Comparison of ENCODE assay signal across 9 cellular contexts in the genomic region with DNA sequence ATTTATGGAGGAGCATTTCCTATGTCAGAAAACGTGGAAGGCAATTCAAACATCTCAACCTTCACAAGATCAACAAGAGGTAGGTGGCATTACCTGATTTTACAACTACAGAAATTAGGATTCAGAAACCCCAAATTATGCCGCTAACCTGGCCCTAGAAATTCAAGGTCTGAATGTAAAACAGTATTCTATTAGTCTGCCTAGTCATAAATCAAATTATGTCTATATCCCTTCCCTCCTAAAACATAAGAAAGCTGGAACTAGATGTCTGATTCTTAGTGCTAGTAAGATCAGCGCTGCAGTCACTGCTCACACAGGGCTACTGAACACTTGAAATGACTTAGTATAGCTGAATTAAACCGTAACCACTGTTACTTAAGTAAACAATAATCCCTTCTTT. TPM values are rescaled to one million over a fixed set of nuclear protein-coding genes. Genes with fewer than 3 reads are reported as not detected.
DNase-seq lines count a peak whose midpoint lies in the region; ATAC-seq, FAIRE-seq and TF ChIP-seq lines count a peak whose summit lies in the region.
"Had no signal": no experiment of that assay in that cellular context is flagged by ENCODE, and none has a peak within 500 bp of the region (broad histone marks: within the 10 kb centered on the region; RNA-seq: fewer than 3 reads in every experiment).

No MANE protein-coding gene starts in this region.

- H3K27ac Mint-ChIP-seq in IgD-negative memory B cell, result peak overlapping the region; percentile 96 to 98 (median 97)
- peak overlapping the region; percentile 96 for H3K27ac Mint-ChIP-seq in central memory CD8-positive, alpha-beta T cell (ENCODE audit: low read depth)

- no peaks in the 10 kb centered on the region for H3K27me3 ChIP-seq in muscle layer of colon (ENCODE audit: control insufficient read depth in 1 of 2, insufficient read depth in 2 of 2, low read length in 2 of 2)

- H3K4me3 Mint-ChIP-seq in IgD-negative memory B cell, result peak overlapping the region; percentile 98 to 99 (median 98)
- peak overlapping the region; percentile 99 for H3K4me3 Mint-ChIP-seq in central memory CD8-positive, alpha-beta T cell

- peaks cover 33 to 35% (median 35%) of the 10 kb centered on the region in 3 donors for H3K4me1 Mint-ChIP-seq in IgD-negative memory B cell
- H3K4me1 Mint-ChIP-seq in central memory CD8-positive, alpha-beta T cell, result peaks cover 47% of the 10 kb centered on the region

- H3K36me3 Mint-ChIP-seq in IgD-negative memory B cell, result peaks cover 6% of the 10 kb centered on the region
- peaks cover 36% of the 10 kb centered on the region for H3K36me3 Mint-ChIP-seq in central memory CD8-positive, alpha-beta T cell (ENCODE audit: insufficient read depth)

- no peak for DNase-seq in AG09309 (ENCODE audit: low read depth)
- DNase-seq in central memory CD8-positive, alpha-beta T cell (ENCODE audit: low spot score in 2 of 2), result no peak
- no peak for DNase-seq in ecto neural progenitor cell (ENCODE audit: low spot score)
- DNase-seq in D721Med (ENCODE audit: insufficient read length, low spot score), result no peak
- no peak for DNase-seq in UCSD-AML1 (lab: John Stamatoyannopoulos, UW; ENCODE audit: unreplicated experiment)
- DNase-seq: activated CD4-positive, alpha-beta T cell treated with anti-CD3 and anti-CD28 coated beads, Interleukin-2, amount 50 U/mL, for 4 hours had no signal

- no peaks in the 10 kb centered on the region for H3K9me3 ChIP-seq in muscle layer of colon (ENCODE audit: low read length)

- H3K27ac ChIP-seq in muscle layer of colon (ENCODE audit: low read depth, low read length), result no peak overlapping the region

- ATAC-seq in central memory CD8-positive, alpha-beta T cell (replicated peaks; ENCODE audit: extremely low read depth, poor library complexity, severe bottlenecking), result no peak
- ATAC-seq in HG03457 (IDR thresholded peaks at IDR 0.05; ENCODE audit: unreplicated experiment), result no peak

- H3K36me3 ChIP-seq in muscle layer of colon (ENCODE audit: insufficient read depth, low read length), result no peaks in the 10 kb centered on the region

- no peak for FAIRE-seq in D721Med (lab: Jason Lieb, UNC)

- TF ChIP-seq CTCF in AG09309 (IDR thresholded peaks at IDR 0.05; ENCODE audit: control insufficient read depth, insufficient read depth, low read depth, low read length, missing control alignments) (no peak), D721Med (IDR thresholded peaks at IDR 0.05; ENCODE audit: insufficient read depth, missing control alignments) (no peak)

- H3K27me3 Mint-ChIP-seq in IgD-negative memory B cell, result no peaks in the 10 kb centered on the region
- no peaks in the 10 kb centered on the region for H3K27me3 Mint-ChIP-seq in central memory CD8-positive, alpha-beta T cell

- H3K9ac ChIP-seq in muscle layer of colon (ENCODE audit: low read length), result peak overlapping the region; percentile 79

- H3K4me1 ChIP-seq in muscle layer of colon (ENCODE audit: insufficient read depth, low read length), result peaks cover 23% of the 10 kb centered on the region

- no peaks in the 10 kb centered on the region for H3K9me3 Mint-ChIP-seq in IgD-negative memory B cell
- H3K9me3 Mint-ChIP-seq in central memory CD8-positive, alpha-beta T cell, result no peaks in the 10 kb centered on the region

- H3K4me3 ChIP-seq in AG09309 (ENCODE audit: control insufficient read depth, low read depth, low read length) (peak overlapping the region; percentile 68), muscle layer of colon (ENCODE audit: low read depth in 1 of 2, low read length in 2 of 2) (peak overlapping the region; percentile 90 to 95)

RNA-seq across cellular contexts. Expression of gene TOMM20, which starts 1.4 kb away (rescaled TPM):
- 76.4 TPM for polyA plus RNA-seq in IgD-negative memory B cell

RNA-seq across cellular contexts. Expression of gene RBM34, which starts 33.8 kb away (rescaled TPM):
- 86.7 TPM for polyA plus RNA-seq in IgD-negative memory B cell
